ENCODE assay signal across 1 cellular context in genomic region chr2:218962859-218963492, GRCh38.
A peak's percentile ranks its signal among the peaks of the same experiment; 100 is the strongest.
TF ChIP-seq lines count a peak whose summit lies in the region.

No MANE protein-coding gene starts in this region.

TF ChIP-seq in HepG2, 621 proteins besides CTCF, POLR2A, EP300 and RAD21 (continued from another document and continues in another):
- TF ChIP-seq BRF2 (CRISPR knock-in tag; IDR thresholded peaks at IDR 0.05) (peak; percentile 68; the same call in 1 of the 2 replicates), IRF1 (CRISPR knock-in tag; IDR thresholded peaks at IDR 0.05; ENCODE audit: low read depth) (no peak), ZNF496 (CRISPR knock-in tag; IDR thresholded peaks at IDR 0.05; ENCODE audit: insufficient replicate concordance) (no peak), SMAD1 (CRISPR knock-in tag; IDR thresholded peaks at IDR 0.05; ENCODE audit: borderline replicate concordance, low read depth) (no peak), FOXP4 (CRISPR knock-in tag; IDR thresholded peaks at IDR 0.05) (peak; percentile 63), ZNF776 (CRISPR knock-in tag; IDR thresholded peaks at IDR 0.05) (peak; percentile 60; the same call in 1 of the 2 replicates), ZNF230 (CRISPR knock-in tag; IDR thresholded peaks at IDR 0.05) (peak; percentile 75; the same call in 1 of the 2 replicates), SIX4 (CRISPR knock-in tag; IDR thresholded peaks at IDR 0.05) (peak; percentile 73; the same call in 1 of the 2 replicates), THAP8 (CRISPR knock-in tag; IDR thresholded peaks at IDR 0.05; ENCODE audit: borderline replicate concordance) (no peak), ZMAT5 (CRISPR knock-in tag; IDR thresholded peaks at IDR 0.05; ENCODE audit: borderline replicate concordance, low read depth) (no peak), ZFX (CRISPR knock-in tag; IDR thresholded peaks at IDR 0.05; ENCODE audit: low read depth) (0 out of 2 replicates have a peak, but pooled peaks have one; percentile 30), SNAI1 (CRISPR knock-in tag; IDR thresholded peaks at IDR 0.05; ENCODE audit: borderline replicate concordance) (peak; percentile 86; the same call in 1 of the 2 replicates), HIC2 (CRISPR knock-in tag; IDR thresholded peaks at IDR 0.05; ENCODE audit: low read depth) (no peak), FOSL2 (CRISPR knock-in tag; IDR thresholded peaks at IDR 0.05) (peak; percentile 60), ARHGAP35 (CRISPR knock-in tag; IDR thresholded peaks at IDR 0.05; ENCODE audit: borderline replicate concordance) (peak; percentile 86; the same call in 1 of the 2 replicates), MZF1 (CRISPR knock-in tag; IDR thresholded peaks at IDR 0.05; ENCODE audit: borderline replicate concordance) (no peak), ZNF292 (CRISPR knock-in tag; IDR thresholded peaks at IDR 0.05; ENCODE audit: borderline replicate concordance, low read depth) (no peak), ZNF367 (CRISPR knock-in tag; IDR thresholded peaks at IDR 0.05; ENCODE audit: borderline replicate concordance) (peak; percentile 89; the same call in 1 of the 2 replicates), DMTF1 (CRISPR knock-in tag; IDR thresholded peaks at IDR 0.05) (no peak), TARDBP (CRISPR knock-in tag; IDR thresholded peaks at IDR 0.05) (no peak), ZEB1 (IDR thresholded peaks at IDR 0.05; ENCODE audit: insufficient replicate concordance, low read depth) (no peak), ZFP62 (CRISPR knock-in tag; IDR thresholded peaks at IDR 0.05) (no peak), XRCC5 (optimal IDR thresholded peaks at IDR 0.05; ENCODE audit: low read length) (peak; percentile 60), ZNF891 (CRISPR knock-in tag; IDR thresholded peaks at IDR 0.05) (peak; percentile 95), PHF20 (CRISPR knock-in tag; IDR thresholded peaks at IDR 0.05) (peak; percentile 47; the same call in 1 of the 2 replicates), ZBTB1 (CRISPR knock-in tag; IDR thresholded peaks at IDR 0.05; ENCODE audit: borderline replicate concordance) (no peak), CENPBD1 (CRISPR knock-in tag; IDR thresholded peaks at IDR 0.05; ENCODE audit: borderline replicate concordance, low read depth) (peak; percentile 85; the same call in 1 of the 2 replicates), EHMT2 (IDR thresholded peaks at IDR 0.05; ENCODE audit: borderline replicate concordance, low read depth, low read length) (peak; percentile 99), HNRNPLL (IDR thresholded peaks at IDR 0.05; ENCODE audit: low read depth, low read length, poor library complexity, severe bottlenecking) (no peak), ZNF564 (CRISPR knock-in tag; IDR thresholded peaks at IDR 0.05) (peak; percentile 88), ZMYM2 (CRISPR knock-in tag; IDR thresholded peaks at IDR 0.05) (no peak), MTA1 (CRISPR knock-in tag; IDR thresholded peaks at IDR 0.05; ENCODE audit: borderline replicate concordance) (no peak), ZNF20 (CRISPR knock-in tag; IDR thresholded peaks at IDR 0.05) (peak; percentile 87), SP140L (CRISPR knock-in tag; IDR thresholded peaks at IDR 0.05; ENCODE audit: borderline replicate concordance) (peak; percentile 89; the same call in 1 of the 2 replicates), IRF2 (CRISPR knock-in tag; IDR thresholded peaks at IDR 0.05) (peak; percentile 71; the same call in 1 of the 2 replicates), KMT2A (CRISPR knock-in tag; IDR thresholded peaks at IDR 0.05) (peak; percentile 44; the same call in 1 of the 2 replicates), HOXA3 (CRISPR knock-in tag; IDR thresholded peaks at IDR 0.05) (peak; percentile 63), MIER2 (CRISPR knock-in tag; IDR thresholded peaks at IDR 0.05) (peak; percentile 99)
- TF ChIP-seq, protein P1, sequence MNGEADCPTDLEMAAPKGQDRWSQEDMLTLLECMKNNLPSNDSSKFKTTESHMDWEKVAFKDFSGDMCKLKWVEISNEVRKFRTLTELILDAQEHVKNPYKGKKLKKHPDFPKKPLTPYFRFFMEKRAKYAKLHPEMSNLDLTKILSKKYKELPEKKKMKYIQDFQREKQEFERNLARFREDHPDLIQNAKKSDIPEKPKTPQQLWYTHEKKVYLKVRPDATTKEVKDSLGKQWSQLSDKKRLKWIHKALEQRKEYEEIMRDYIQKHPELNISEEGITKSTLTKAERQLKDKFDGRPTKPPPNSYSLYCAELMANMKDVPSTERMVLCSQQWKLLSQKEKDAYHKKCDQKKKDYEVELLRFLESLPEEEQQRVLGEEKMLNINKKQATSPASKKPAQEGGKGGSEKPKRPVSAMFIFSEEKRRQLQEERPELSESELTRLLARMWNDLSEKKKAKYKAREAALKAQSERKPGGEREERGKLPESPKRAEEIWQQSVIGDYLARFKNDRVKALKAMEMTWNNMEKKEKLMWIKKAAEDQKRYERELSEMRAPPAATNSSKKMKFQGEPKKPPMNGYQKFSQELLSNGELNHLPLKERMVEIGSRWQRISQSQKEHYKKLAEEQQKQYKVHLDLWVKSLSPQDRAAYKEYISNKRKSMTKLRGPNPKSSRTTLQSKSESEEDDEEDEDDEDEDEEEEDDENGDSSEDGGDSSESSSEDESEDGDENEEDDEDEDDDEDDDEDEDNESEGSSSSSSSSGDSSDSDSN (CRISPR knock-in tag; IDR thresholded peaks at IDR 0.05) = no peak
- TF ChIP-seq, protein P2, sequence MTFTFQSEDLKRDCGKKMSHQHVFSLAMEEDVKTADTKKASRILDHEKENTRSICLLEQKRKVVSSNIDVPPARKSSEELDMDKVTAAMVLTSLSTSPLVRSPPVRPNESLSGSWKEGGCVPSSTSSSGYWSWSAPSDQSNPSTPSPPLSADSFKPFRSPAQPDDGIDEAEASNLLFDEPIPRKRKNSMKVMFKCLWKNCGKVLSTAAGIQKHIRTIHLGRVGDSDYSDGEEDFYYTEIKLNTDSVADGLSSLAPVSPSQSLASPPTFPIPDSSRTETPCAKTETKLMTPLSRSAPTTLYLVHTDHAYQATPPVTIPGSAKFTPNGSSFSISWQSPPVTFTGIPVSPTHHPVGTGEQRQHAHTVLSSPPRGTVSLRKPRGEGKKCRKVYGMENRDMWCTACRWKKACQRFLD (CRISPR knock-in tag; IDR thresholded peaks at IDR 0.05; ENCODE audit: borderline replicate concordance) = peak; percentile 84; the same call in 1 of the 2 replicates
- TF ChIP-seq, protein P3, sequence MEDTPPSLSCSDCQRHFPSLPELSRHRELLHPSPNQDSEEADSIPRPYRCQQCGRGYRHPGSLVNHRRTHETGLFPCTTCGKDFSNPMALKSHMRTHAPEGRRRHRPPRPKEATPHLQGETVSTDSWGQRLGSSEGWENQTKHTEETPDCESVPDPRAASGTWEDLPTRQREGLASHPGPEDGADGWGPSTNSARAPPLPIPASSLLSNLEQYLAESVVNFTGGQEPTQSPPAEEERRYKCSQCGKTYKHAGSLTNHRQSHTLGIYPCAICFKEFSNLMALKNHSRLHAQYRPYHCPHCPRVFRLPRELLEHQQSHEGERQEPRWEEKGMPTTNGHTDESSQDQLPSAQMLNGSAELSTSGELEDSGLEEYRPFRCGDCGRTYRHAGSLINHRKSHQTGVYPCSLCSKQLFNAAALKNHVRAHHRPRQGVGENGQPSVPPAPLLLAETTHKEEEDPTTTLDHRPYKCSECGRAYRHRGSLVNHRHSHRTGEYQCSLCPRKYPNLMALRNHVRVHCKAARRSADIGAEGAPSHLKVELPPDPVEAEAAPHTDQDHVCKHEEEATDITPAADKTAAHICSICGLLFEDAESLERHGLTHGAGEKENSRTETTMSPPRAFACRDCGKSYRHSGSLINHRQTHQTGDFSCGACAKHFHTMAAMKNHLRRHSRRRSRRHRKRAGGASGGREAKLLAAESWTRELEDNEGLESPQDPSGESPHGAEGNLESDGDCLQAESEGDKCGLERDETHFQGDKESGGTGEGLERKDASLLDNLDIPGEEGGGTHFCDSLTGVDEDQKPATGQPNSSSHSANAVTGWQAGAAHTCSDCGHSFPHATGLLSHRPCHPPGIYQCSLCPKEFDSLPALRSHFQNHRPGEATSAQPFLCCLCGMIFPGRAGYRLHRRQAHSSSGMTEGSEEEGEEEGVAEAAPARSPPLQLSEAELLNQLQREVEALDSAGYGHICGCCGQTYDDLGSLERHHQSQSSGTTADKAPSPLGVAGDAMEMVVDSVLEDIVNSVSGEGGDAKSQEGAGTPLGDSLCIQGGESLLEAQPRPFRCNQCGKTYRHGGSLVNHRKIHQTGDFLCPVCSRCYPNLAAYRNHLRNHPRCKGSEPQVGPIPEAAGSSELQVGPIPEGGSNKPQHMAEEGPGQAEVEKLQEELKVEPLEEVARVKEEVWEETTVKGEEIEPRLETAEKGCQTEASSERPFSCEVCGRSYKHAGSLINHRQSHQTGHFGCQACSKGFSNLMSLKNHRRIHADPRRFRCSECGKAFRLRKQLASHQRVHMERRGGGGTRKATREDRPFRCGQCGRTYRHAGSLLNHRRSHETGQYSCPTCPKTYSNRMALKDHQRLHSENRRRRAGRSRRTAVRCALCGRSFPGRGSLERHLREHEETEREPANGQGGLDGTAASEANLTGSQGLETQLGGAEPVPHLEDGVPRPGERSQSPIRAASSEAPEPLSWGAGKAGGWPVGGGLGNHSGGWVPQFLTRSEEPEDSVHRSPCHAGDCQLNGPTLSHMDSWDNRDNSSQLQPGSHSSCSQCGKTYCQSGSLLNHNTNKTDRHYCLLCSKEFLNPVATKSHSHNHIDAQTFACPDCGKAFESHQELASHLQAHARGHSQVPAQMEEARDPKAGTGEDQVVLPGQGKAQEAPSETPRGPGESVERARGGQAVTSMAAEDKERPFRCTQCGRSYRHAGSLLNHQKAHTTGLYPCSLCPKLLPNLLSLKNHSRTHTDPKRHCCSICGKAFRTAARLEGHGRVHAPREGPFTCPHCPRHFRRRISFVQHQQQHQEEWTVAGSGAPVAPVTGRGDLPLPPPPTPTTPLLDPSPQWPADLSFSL (CRISPR knock-in tag; IDR thresholded peaks at IDR 0.05) = peak; percentile 33; the same call in 1 of the 2 replicates
